8 cellular contexts compared by ENCODE assay signal in genomic region chr18:48974304-48975220, GRCh38. TPM values are rescaled to one million over a fixed set of nuclear protein-coding genes. Genes with fewer than 3 reads are reported as not detected.
DNase-seq lines count a peak whose midpoint lies in the region; ATAC-seq, FAIRE-seq and TF ChIP-seq lines count a peak whose summit lies in the region.

No MANE protein-coding gene starts in this region.

- WGBS in pancreas, 2 donors: 60 to 66% methylated on average over 31 of the region's 31 CpGs

- H3K4me1 ChIP-seq in SJSA1 (replicated peaks) (peaks cover 40% of the 10 kb centered on the region), pancreas (no peaks in the 10 kb centered on the region)

- FAIRE-seq in pancreas (lab: Jason Lieb, UNC): no peak

- peak in 3 of 4 donors; percentile 2 to 21 (median 7) for ATAC-seq in pancreas
- ATAC-seq in HG03097 (IDR thresholded peaks at IDR 0.05; ENCODE audit: low FRiP score, unreplicated experiment): no peak

- H3K9me3 ChIP-seq in SJSA1 (replicated peaks): no peaks in the 10 kb centered on the region
- H3K9me3 ChIP-seq in pancreas: no peaks in the 10 kb centered on the region

- DNase-seq in D341Med (ENCODE audit: low spot score): peak; percentile 72
- DNase-seq in SJSA1 (ENCODE audit: low read depth in 1 of 2, low spot score in 2 of 2): no peak
- DNase-seq in fibroblast of the aortic adventitia (ENCODE audit: low read depth): no peak
- DNase-seq in pancreas: no peak
- DNase-seq in superior temporal gyrus (ENCODE audit: extremely low spot score): no peak
- no peak for DNase-seq in midbrain (lab: John Stamatoyannopoulos, UW)
- DNase-seq in SKM-1 (lab: John Stamatoyannopoulos, UW; ENCODE audit: unreplicated experiment): no peak

- H3K36me3 ChIP-seq in SJSA1 (no peaks in the 10 kb centered on the region), pancreas (no peaks in the 10 kb centered on the region)

- H3K4me3 ChIP-seq in SJSA1 (no peak overlapping the region), fibroblast of the aortic adventitia (ENCODE audit: low read depth, low read length) (peak overlapping the region; percentile 69), pancreas (peak overlapping the region in 3 of 4 donors; percentile 47 to 69 (median 62))

- H3K27me3 ChIP-seq in SJSA1 (replicated peaks) (no peaks in the 10 kb centered on the region), pancreas (no peaks in the 10 kb centered on the region)

- H3K27ac ChIP-seq in SJSA1: peak overlapping the region; percentile 90; the same call in 1 of the 2 replicates
- peak overlapping the region; percentile 68 to 83 (median 78) for H3K27ac ChIP-seq in pancreas

- intact Hi-C loops in pancreas (cut with DNase I): no loop called here

- TF ChIP-seq CTCF in fibroblast of the aortic adventitia (IDR thresholded peaks at IDR 0.05; ENCODE audit: insufficient read depth, low read length) (no peak), pancreas (IDR thresholded peaks at IDR 0.05) (no peak)

RNA-seq across cellular contexts. Expression of gene SMAD7, which starts 23.8 kb away (rescaled TPM):
- 52.2 and 64.5 TPM in 2 replicates for total RNA-seq in SJSA1 (2014; rRNA removed; shearing (Covaris generic))
- 10.5 and 27.2 TPM in 2 replicates for total RNA-seq in fibroblast of the aortic adventitia (ENCODE audit: low replicate concordance)
- total RNA-seq in pancreas: 10 to 100 TPM in 2 of 6 donors, 1 to 10 TPM in 4; 5.3 to 22.4 (median 6.8) TPM
- 1 to 10 TPM; 4.2 to 8.2 TPM for polyA plus RNA-seq in pancreas
